ENCODE assay signal across 9 cellular contexts in the genomic region with DNA sequence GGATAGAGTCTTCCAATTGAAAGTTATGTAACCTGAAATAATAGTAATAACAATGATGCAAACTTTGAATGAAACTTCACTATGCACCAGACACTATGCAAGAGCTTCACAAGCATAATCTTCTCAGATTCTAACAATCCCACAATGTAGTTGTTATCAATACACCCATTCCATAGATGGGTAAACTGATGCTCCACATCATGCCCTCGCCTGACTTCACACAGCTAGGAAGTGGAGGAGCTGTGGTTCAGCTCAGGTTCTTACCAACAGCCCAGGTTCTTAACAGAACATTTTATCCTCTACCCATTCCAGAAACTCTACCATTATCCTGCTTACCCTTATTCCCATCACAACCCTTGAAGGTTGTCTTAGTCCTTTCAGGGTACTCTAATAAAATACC.
"Had no signal": no experiment of that assay in that cellular context is flagged by ENCODE, and none has a peak within 500 bp of the region (broad histone marks: within the 10 kb centered on the region; RNA-seq: fewer than 3 reads in every experiment).

No MANE protein-coding gene starts in this region.

- H3K9ac ChIP-seq: KMS-11 had no signal

- DNase-seq: H9, HCEC 1CT, IMR-90, KBM-7 had no signal

- H3K4me2 ChIP-seq: GM23338, KMS-11 had no signal

- FAIRE-seq: H1, H54 had no signal

- H3K27ac ChIP-seq: HL-60, KMS-11 had no signal

- ATAC-seq: GM23338 had no signal

- H3K4me3 ChIP-seq: GM23338 had no signal
